ENCODE assay signal across 1 cellular context in the genomic region with DNA sequence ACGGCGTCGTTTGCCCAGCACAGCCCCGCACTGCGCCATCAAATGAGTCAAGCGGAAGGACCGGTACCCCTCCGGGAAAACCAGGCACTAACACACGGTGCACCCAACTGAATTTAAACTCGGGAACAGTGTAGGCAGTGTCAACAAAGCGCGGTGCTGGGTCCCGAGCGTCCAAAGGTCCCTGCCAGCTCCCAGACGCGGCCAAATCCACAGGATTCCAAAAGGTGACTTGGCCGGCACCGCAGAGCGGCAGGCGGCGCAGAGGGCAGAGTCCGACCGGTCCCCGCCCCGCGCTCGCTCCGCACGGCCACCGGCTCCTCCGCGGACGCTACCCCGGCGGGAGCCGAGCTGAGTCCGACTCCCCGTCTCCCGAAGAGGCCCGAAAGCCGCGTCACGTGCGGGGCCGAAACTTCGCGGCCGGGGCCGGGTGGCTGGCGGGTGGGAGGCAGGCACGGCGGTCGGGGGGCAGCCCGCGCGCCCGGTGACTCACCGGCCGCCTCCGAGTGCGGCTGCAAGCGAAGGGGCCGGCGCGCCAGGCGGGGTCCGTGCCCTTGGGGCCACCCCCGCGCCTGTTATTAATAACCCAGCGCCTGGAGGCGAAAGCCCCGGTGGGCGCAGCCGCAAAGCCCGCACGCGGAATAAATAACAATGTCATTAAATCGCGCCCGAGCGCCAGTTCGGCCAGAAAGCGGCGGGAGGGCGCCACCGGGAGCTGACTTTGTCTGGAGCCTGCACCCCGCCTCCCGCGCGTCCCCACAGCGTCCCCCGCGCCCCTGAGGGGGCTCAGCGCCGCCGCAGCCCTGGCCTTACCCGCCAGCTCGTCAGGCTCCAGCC.
TF ChIP-seq lines count a peak whose summit lies in the region.

No MANE protein-coding gene starts in this region.

TF ChIP-seq in HepG2, 621 proteins besides CTCF, POLR2A, EP300 and RAD21 (continued from another document and continues in another):
- TF ChIP-seq, protein P1, sequence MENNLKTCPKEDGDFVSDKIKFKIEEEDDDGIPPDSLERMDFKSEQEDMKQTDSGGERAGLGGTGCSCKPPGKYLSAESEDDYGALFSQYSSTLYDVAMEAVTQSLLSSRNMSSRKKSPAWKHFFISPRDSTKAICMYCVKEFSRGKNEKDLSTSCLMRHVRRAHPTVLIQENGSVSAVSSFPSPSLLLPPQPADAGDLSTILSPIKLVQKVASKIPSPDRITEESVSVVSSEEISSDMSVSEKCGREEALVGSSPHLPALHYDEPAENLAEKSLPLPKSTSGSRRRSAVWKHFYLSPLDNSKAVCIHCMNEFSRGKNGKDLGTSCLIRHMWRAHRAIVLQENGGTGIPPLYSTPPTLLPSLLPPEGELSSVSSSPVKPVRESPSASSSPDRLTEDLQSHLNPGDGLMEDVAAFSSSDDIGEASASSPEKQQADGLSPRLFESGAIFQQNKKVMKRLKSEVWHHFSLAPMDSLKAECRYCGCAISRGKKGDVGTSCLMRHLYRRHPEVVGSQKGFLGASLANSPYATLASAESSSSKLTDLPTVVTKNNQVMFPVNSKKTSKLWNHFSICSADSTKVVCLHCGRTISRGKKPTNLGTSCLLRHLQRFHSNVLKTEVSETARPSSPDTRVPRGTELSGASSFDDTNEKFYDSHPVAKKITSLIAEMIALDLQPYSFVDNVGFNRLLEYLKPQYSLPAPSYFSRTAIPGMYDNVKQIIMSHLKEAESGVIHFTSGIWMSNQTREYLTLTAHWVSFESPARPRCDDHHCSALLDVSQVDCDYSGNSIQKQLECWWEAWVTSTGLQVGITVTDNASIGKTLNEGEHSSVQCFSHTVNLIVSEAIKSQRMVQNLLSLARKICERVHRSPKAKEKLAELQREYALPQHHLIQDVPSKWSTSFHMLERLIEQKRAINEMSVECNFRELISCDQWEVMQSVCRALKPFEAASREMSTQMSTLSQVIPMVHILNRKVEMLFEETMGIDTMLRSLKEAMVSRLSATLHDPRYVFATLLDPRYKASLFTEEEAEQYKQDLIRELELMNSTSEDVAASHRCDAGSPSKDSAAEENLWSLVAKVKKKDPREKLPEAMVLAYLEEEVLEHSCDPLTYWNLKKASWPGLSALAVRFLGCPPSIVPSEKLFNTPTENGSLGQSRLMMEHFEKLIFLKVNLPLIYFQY (CRISPR knock-in tag; IDR thresholded peaks at IDR 0.05; ENCODE audit: borderline replicate concordance), result no peak
- TF ChIP-seq CCAR2 (optimal IDR thresholded peaks at IDR 0.05; ENCODE audit: low read depth, low read length) (no peak), RFX3 (CRISPR knock-in tag; IDR thresholded peaks at IDR 0.05) (no peak), CENPX (CRISPR knock-in tag; IDR thresholded peaks at IDR 0.05) (no peak), GTF3A (CRISPR knock-in tag; conservative IDR thresholded peaks at IDR 0.05) (0 out of 2 replicates have a peak, but pooled peaks have one; percentile 20), ZNF546 (CRISPR knock-in tag; conservative IDR thresholded peaks at IDR 0.05) (0 out of 2 replicates have a peak, but pooled peaks have one; percentile 66), MATR3 (CRISPR knock-in tag; IDR thresholded peaks at IDR 0.05) (no peak), FOXC1 (CRISPR knock-in tag; IDR thresholded peaks at IDR 0.05; ENCODE audit: borderline replicate concordance) (0 out of 2 replicates have a peak, but pooled peaks have one; percentile 44), FOXK1 (CRISPR knock-in tag; IDR thresholded peaks at IDR 0.05; ENCODE audit: borderline replicate concordance, low read depth) (peak; percentile 69; the same call in 1 of the 2 replicates), DR1 (CRISPR knock-in tag; IDR thresholded peaks at IDR 0.05) (no peak; the same call in 1 of the 2 replicates), ZNF782 (CRISPR knock-in tag; IDR thresholded peaks at IDR 0.05; ENCODE audit: borderline replicate concordance) (0 out of 2 replicates have a peak, but pooled peaks have one; percentile 57), ZNF383 (CRISPR knock-in tag; IDR thresholded peaks at IDR 0.05; ENCODE audit: borderline replicate concordance) (no peak), ZNF598 (CRISPR knock-in tag; IDR thresholded peaks at IDR 0.05; ENCODE audit: borderline replicate concordance) (no peak), ZNF101 (CRISPR knock-in tag; IDR thresholded peaks at IDR 0.05; ENCODE audit: borderline replicate concordance, low read depth) (0 out of 2 replicates have a peak, but pooled peaks have one; percentile 29), ZNF431 (CRISPR knock-in tag; IDR thresholded peaks at IDR 0.05; ENCODE audit: borderline replicate concordance, low read depth) (peak; percentile 51; the same call in 1 of the 2 replicates), ZFP41 (CRISPR knock-in tag; IDR thresholded peaks at IDR 0.05; ENCODE audit: borderline replicate concordance) (no peak), KLF13 (CRISPR knock-in tag; IDR thresholded peaks at IDR 0.05) (no peak), MED1 (CRISPR knock-in tag; IDR thresholded peaks at IDR 0.05) (peak; percentile 84), NFYB (CRISPR knock-in tag; IDR thresholded peaks at IDR 0.05) (0 out of 2 replicates have a peak, but pooled peaks have one; percentile 9), ZBTB3 (CRISPR knock-in tag; IDR thresholded peaks at IDR 0.05; ENCODE audit: borderline replicate concordance, low read depth) (no peak), PHF8 (CRISPR knock-in tag; IDR thresholded peaks at IDR 0.05) (peak; percentile 68), NCOA1 (CRISPR knock-in tag; IDR thresholded peaks at IDR 0.05) (0 out of 2 replicates have a peak, but pooled peaks have one; percentile 31), ZFP1 (CRISPR knock-in tag; IDR thresholded peaks at IDR 0.05) (no peak), NBN (conservative IDR thresholded peaks at IDR 0.05) (no peak)
- TF ChIP-seq, protein P2, sequence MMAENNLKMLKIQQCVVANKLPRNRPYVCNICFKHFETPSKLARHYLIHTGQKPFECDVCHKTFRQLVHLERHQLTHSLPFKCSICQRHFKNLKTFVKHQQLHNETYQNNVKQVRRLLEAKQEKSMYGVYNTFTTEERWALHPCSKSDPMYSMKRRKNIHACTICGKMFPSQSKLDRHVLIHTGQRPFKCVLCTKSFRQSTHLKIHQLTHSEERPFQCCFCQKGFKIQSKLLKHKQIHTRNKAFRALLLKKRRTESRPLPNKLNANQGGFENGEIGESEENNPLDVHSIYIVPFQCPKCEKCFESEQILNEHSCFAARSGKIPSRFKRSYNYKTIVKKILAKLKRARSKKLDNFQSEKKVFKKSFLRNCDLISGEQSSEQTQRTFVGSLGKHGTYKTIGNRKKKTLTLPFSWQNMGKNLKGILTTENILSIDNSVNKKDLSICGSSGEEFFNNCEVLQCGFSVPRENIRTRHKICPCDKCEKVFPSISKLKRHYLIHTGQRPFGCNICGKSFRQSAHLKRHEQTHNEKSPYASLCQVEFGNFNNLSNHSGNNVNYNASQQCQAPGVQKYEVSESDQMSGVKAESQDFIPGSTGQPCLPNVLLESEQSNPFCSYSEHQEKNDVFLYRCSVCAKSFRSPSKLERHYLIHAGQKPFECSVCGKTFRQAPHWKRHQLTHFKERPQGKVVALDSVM (CRISPR knock-in tag; IDR thresholded peaks at IDR 0.05), result peak; percentile 46; the same call in 1 of the 2 replicates
- TF ChIP-seq, protein P3, sequence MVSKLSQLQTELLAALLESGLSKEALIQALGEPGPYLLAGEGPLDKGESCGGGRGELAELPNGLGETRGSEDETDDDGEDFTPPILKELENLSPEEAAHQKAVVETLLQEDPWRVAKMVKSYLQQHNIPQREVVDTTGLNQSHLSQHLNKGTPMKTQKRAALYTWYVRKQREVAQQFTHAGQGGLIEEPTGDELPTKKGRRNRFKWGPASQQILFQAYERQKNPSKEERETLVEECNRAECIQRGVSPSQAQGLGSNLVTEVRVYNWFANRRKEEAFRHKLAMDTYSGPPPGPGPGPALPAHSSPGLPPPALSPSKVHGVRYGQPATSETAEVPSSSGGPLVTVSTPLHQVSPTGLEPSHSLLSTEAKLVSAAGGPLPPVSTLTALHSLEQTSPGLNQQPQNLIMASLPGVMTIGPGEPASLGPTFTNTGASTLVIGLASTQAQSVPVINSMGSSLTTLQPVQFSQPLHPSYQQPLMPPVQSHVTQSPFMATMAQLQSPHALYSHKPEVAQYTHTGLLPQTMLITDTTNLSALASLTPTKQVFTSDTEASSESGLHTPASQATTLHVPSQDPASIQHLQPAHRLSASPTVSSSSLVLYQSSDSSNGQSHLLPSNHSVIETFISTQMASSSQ (IDR thresholded peaks at IDR 0.05; ENCODE audit: low read depth), result no peak
- TF ChIP-seq, protein P3 (CRISPR knock-in tag; IDR thresholded peaks at IDR 0.05; ENCODE audit: borderline replicate concordance), result peak; percentile 61
- TF ChIP-seq, protein P4, sequence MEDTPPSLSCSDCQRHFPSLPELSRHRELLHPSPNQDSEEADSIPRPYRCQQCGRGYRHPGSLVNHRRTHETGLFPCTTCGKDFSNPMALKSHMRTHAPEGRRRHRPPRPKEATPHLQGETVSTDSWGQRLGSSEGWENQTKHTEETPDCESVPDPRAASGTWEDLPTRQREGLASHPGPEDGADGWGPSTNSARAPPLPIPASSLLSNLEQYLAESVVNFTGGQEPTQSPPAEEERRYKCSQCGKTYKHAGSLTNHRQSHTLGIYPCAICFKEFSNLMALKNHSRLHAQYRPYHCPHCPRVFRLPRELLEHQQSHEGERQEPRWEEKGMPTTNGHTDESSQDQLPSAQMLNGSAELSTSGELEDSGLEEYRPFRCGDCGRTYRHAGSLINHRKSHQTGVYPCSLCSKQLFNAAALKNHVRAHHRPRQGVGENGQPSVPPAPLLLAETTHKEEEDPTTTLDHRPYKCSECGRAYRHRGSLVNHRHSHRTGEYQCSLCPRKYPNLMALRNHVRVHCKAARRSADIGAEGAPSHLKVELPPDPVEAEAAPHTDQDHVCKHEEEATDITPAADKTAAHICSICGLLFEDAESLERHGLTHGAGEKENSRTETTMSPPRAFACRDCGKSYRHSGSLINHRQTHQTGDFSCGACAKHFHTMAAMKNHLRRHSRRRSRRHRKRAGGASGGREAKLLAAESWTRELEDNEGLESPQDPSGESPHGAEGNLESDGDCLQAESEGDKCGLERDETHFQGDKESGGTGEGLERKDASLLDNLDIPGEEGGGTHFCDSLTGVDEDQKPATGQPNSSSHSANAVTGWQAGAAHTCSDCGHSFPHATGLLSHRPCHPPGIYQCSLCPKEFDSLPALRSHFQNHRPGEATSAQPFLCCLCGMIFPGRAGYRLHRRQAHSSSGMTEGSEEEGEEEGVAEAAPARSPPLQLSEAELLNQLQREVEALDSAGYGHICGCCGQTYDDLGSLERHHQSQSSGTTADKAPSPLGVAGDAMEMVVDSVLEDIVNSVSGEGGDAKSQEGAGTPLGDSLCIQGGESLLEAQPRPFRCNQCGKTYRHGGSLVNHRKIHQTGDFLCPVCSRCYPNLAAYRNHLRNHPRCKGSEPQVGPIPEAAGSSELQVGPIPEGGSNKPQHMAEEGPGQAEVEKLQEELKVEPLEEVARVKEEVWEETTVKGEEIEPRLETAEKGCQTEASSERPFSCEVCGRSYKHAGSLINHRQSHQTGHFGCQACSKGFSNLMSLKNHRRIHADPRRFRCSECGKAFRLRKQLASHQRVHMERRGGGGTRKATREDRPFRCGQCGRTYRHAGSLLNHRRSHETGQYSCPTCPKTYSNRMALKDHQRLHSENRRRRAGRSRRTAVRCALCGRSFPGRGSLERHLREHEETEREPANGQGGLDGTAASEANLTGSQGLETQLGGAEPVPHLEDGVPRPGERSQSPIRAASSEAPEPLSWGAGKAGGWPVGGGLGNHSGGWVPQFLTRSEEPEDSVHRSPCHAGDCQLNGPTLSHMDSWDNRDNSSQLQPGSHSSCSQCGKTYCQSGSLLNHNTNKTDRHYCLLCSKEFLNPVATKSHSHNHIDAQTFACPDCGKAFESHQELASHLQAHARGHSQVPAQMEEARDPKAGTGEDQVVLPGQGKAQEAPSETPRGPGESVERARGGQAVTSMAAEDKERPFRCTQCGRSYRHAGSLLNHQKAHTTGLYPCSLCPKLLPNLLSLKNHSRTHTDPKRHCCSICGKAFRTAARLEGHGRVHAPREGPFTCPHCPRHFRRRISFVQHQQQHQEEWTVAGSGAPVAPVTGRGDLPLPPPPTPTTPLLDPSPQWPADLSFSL (CRISPR knock-in tag; IDR thresholded peaks at IDR 0.05), result peak; percentile 53; the same call in 1 of the 2 replicates
- TF ChIP-seq, protein P5, sequence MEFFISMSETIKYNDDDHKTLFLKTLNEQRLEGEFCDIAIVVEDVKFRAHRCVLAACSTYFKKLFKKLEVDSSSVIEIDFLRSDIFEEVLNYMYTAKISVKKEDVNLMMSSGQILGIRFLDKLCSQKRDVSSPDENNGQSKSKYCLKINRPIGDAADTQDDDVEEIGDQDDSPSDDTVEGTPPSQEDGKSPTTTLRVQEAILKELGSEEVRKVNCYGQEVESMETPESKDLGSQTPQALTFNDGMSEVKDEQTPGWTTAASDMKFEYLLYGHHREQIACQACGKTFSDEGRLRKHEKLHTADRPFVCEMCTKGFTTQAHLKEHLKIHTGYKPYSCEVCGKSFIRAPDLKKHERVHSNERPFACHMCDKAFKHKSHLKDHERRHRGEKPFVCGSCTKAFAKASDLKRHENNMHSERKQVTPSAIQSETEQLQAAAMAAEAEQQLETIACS (CRISPR knock-in tag; IDR thresholded peaks at IDR 0.05), result peak; percentile 73
- TF ChIP-seq, protein P6, sequence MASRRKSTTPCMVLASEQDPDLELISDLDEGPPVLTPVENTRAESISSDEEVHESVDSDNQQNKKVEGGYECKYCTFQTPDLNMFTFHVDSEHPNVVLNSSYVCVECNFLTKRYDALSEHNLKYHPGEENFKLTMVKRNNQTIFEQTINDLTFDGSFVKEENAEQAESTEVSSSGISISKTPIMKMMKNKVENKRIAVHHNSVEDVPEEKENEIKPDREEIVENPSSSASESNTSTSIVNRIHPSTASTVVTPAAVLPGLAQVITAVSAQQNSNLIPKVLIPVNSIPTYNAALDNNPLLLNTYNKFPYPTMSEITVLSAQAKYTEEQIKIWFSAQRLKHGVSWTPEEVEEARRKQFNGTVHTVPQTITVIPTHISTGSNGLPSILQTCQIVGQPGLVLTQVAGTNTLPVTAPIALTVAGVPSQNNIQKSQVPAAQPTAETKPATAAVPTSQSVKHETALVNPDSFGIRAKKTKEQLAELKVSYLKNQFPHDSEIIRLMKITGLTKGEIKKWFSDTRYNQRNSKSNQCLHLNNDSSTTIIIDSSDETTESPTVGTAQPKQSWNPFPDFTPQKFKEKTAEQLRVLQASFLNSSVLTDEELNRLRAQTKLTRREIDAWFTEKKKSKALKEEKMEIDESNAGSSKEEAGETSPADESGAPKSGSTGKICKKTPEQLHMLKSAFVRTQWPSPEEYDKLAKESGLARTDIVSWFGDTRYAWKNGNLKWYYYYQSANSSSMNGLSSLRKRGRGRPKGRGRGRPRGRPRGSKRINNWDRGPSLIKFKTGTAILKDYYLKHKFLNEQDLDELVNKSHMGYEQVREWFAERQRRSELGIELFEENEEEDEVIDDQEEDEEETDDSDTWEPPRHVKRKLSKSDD (CRISPR knock-in tag; IDR thresholded peaks at IDR 0.05; ENCODE audit: low read depth), result no peak; the same call in 1 of the 2 replicates
